ENCODE assay signal across 8 cellular contexts in the genomic region with DNA sequence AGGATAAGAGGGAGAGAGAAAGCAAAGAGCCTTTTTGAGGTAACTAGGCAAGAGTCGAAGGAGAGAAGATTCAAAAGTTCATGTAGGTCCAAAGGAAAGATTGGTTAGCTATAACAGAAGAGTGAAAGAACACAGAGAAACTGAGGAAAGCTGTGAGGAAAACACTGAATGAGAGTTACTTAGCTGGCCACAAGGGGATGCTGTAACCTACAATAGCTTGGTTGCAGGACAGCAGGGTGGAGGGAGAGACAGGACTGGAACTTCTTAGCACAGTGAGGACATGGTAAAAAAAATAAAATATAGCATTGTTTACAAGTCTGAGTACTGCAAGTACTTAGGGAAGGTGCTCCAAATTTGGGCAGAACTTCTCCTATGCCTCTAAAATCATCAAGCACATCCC. TPM values are rescaled to one million over a fixed set of nuclear protein-coding genes. Genes with fewer than 3 reads are reported as not detected.
A peak's percentile ranks its signal among the peaks of the same experiment; 100 is the strongest.
DNase-seq lines count a peak whose midpoint lies in the region; ATAC-seq and TF ChIP-seq lines count a peak whose summit lies in the region.

No MANE protein-coding gene starts in this region.

- peak; percentile 16 to 30 for DNase-seq in NCI-H2081 (lab: John Stamatoyannopoulos, UW)
- DNase-seq in NCI-H2081 treated with DMSO at 0.1 percent for 48 hours (lab: John Stamatoyannopoulos, UW): no peak
- DNase-seq in fibroblast of villous mesenchyme (ENCODE audit: low read depth): peak; percentile 10
- DNase-seq in thoracic aorta (ENCODE audit: low spot score): no peak
- no peak for DNase-seq in mesenchymal stem cell
- DNase-seq in central memory CD4-positive, alpha-beta T cell: no peak

- H3K9me3 ChIP-seq in OCI-LY3 (ENCODE audit: insufficient read depth, low read length) (no peaks in the 10 kb centered on the region), thoracic aorta (no peaks in the 10 kb centered on the region), mesenchymal stem cell (ENCODE audit: control insufficient read depth, low read length) (no peaks in the 10 kb centered on the region)

- H2BK15ac ChIP-seq in mesenchymal stem cell (ENCODE audit: low read depth, poor library complexity, severe bottlenecking): no peak overlapping the region

- no peak overlapping the region for H3K4me3 ChIP-seq in OCI-LY3 (ENCODE audit: low read length)
- H3K4me3 ChIP-seq in fibroblast of villous mesenchyme (ENCODE audit: low read depth, low read length): no peak overlapping the region
- no peak overlapping the region for H3K4me3 ChIP-seq in thoracic aorta
- H3K4me3 ChIP-seq in mesenchymal stem cell (ENCODE audit: insufficient read depth in 1 of 2, low read depth in 1 of 2, low read length in 2 of 2): no peak overlapping the region

- no peak for ATAC-seq in thoracic aorta (ENCODE audit: insufficient number of reproducible peaks, low FRiP score, low read depth)
- no peak for ATAC-seq in GM21526 (IDR thresholded peaks at IDR 0.05; ENCODE audit: low FRiP score, unreplicated experiment)

- H3K14ac ChIP-seq in mesenchymal stem cell (ENCODE audit: low read length in 2 of 2): no peak overlapping the region

- no peak overlapping the region for H2AK5ac ChIP-seq in mesenchymal stem cell (ENCODE audit: low read length, severe bottlenecking)

- H3K27ac ChIP-seq in OCI-LY3 (ENCODE audit: low read length) (no peak overlapping the region), thoracic aorta (no peak overlapping the region), mesenchymal stem cell (ENCODE audit: low read length, poor library complexity, severe bottlenecking) (no peak overlapping the region)

- H3K27me3 ChIP-seq in OCI-LY3 (ENCODE audit: low read depth, low read length): no peaks in the 10 kb centered on the region
- H3K27me3 ChIP-seq in thoracic aorta (replicated peaks; ENCODE audit: insufficient read depth): no peaks in the 10 kb centered on the region
- H3K27me3 ChIP-seq in mesenchymal stem cell (ENCODE audit: control insufficient read depth in 1 of 2, insufficient read depth in 1 of 2, low read length in 2 of 2): peaks cover 0 to 9% of the 10 kb centered on the region in 2 experiments

- no peak overlapping the region for H2AFZ ChIP-seq in OCI-LY3 (ENCODE audit: low read depth, low read length)
- no peak overlapping the region for H2AFZ ChIP-seq in mesenchymal stem cell (ENCODE audit: low read depth, low read length)

- H4K20me1 ChIP-seq in OCI-LY3 (ENCODE audit: insufficient read depth, low read length): no peaks in the 10 kb centered on the region

- H3K36me3 ChIP-seq in OCI-LY3 (replicated peaks; ENCODE audit: low read depth, low read length) (no peaks in the 10 kb centered on the region), thoracic aorta (no peaks in the 10 kb centered on the region), mesenchymal stem cell (ENCODE audit: control insufficient read depth in 1 of 2, insufficient read depth in 2 of 2, low read depth in 1 of 2, low read length in 2 of 2) (no peaks in the 10 kb centered on the region)

- H2BK120ac ChIP-seq in mesenchymal stem cell (ENCODE audit: low read depth, low read length): no peak overlapping the region

- no peak overlapping the region for H3K23ac ChIP-seq in mesenchymal stem cell (ENCODE audit: low read length in 2 of 2)

- H2BK5ac ChIP-seq in mesenchymal stem cell (ENCODE audit: low read depth, low read length, poor library complexity, severe bottlenecking): no peak overlapping the region

- no peak overlapping the region for H4K91ac ChIP-seq in mesenchymal stem cell (ENCODE audit: low read length)

- no peaks in the 10 kb centered on the region for H3K79me1 ChIP-seq in mesenchymal stem cell (replicated peaks; ENCODE audit: low read length, poor library complexity, severe bottlenecking)

- H3K9ac ChIP-seq in OCI-LY3 (ENCODE audit: low read length): no peak overlapping the region
- H3K9ac ChIP-seq in mesenchymal stem cell (ENCODE audit: low read length): no peak overlapping the region

- H4K8ac ChIP-seq in mesenchymal stem cell (ENCODE audit: low read length): no peak overlapping the region

- H3K79me2 ChIP-seq in OCI-LY3 (ENCODE audit: low read length): no peaks in the 10 kb centered on the region

- no peak overlapping the region for H3K4me2 ChIP-seq in OCI-LY3 (ENCODE audit: low read length)
- no peak overlapping the region for H3K4me2 ChIP-seq in mesenchymal stem cell (ENCODE audit: low read length, poor library complexity, severe bottlenecking)

- no peak overlapping the region for H3K18ac ChIP-seq in mesenchymal stem cell (ENCODE audit: low read depth in 1 of 2, low read length in 2 of 2)

- no peak overlapping the region for H3K4ac ChIP-seq in mesenchymal stem cell (ENCODE audit: low read depth in 1 of 2, low read length in 2 of 2)

- H3K4me1 ChIP-seq in OCI-LY3 (ENCODE audit: low read length) (no peaks in the 10 kb centered on the region), thoracic aorta (ENCODE audit: control insufficient read depth in 1 of 2, low read depth in 2 of 2) (peaks cover 0 to 27% of the 10 kb centered on the region in 2 donors), mesenchymal stem cell (ENCODE audit: control insufficient read depth, insufficient read depth, low read depth, low read length) (peaks cover 3% of the 10 kb centered on the region)

- WGBS in mesenchymal stem cell: 10% methylated on average over 1 of the region's 1 CpG

- TF ChIP-seq CTCF in OCI-LY3 (IDR thresholded peaks at IDR 0.05; ENCODE audit: low read depth, low read length): peak; percentile 51
- peak; percentile 55 for TF ChIP-seq CTCF in fibroblast of villous mesenchyme (IDR thresholded peaks at IDR 0.05; ENCODE audit: insufficient read depth, low read depth, low read length)
- peak; percentile 24 for TF ChIP-seq CTCF in thoracic aorta (IDR thresholded peaks at IDR 0.05)

- no peak overlapping the region for H2BK12ac ChIP-seq in mesenchymal stem cell (ENCODE audit: low read length in 2 of 2)

RNA-seq across cellular contexts. Expression of gene RAI2, which starts 48.3 kb away (rescaled TPM):
- not detected in 2 replicates for total RNA-seq in fibroblast of villous mesenchyme
- total RNA-seq in thoracic aorta: 10 to 100 TPM; 15.9 to 21.5 TPM
- polyA plus RNA-seq in mesenchymal stem cell (2013, experiment 1 of 2): 0.08 TPM
- 0.10 TPM for polyA plus RNA-seq in mesenchymal stem cell (2013, experiment 2 of 2)

Comparison
In these comparisons a context has a peak if more than half of its experiments do, and no peak if none do; other contexts are left out.
1. DNase-seq: peak in NCI-H2081 (2 of 2) and fibroblast of villous mesenchyme (single experiment); none in NCI-H2081 treated with DMSO at 0.1 percent for 48 hours (single experiment), thoracic aorta (single experiment), mesenchymal stem cell (single experiment) and central memory CD4-positive, alpha-beta T cell (single experiment).
2. RNA of gene RAI2, which starts 48.3 kb away (total RNA-seq): 15.9 to 21.5 TPM in thoracic aorta; not detected in fibroblast of villous mesenchyme; every median in the first group is over 10 times any median in the second.
3. Peak in every context shown above with its lines, with median percentiles within 50 percentile points of each other: CTCF ChIP-seq.